ENCODE assay signal across 31 cellular contexts in the genomic region with DNA sequence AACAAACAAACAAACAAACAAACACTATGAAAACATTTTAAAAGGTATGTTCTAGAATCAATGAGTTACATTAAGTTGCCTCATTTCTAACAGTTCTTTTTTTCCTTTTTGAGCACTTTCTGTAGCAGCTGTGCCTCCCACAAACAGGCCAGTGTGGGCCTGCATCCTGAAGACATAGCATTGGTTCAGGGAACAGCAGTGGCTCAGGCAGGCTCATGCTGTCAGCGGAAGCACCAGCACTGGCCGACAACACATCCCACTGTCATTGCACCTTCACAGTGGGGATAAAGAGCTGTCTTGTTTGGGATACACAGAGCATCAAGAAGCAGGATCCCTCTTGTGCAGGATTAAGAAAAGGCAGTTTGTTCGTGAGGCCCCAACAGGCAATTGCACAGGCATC.
"Had no signal": no experiment of that assay in that cellular context is flagged by ENCODE, and none has a peak within 500 bp of the region (broad histone marks: within the 10 kb centered on the region; RNA-seq: fewer than 3 reads in every experiment).

No MANE protein-coding gene starts in this region.

- DNase-seq: activated CD4-positive, alpha-beta memory T cell treated with anti-CD3 and anti-CD28 coated beads, Interleukin-2, amount 10 ng/mL, durations not matched to agents 7 days and 5 days; activated CD4-positive, alpha-beta T cell treated with anti-CD3 and anti-CD28 coated beads for 4 hours; activated CD8-positive, alpha-beta memory T cell treated with anti-CD3 and anti-CD28 coated beads for 24 hours; activated CD8-positive, alpha-beta memory T cell treated with anti-CD3 and anti-CD28 coated beads, Interleukin-2, amount 10 ng/mL, durations not matched to agents 7 days and 5 days; activated CD8-positive, alpha-beta memory T cell treated with anti-CD3 and anti-CD28 coated beads, Interleukin-2, amount 50 U/mL, for 48 hours; activated effector memory CD4-positive, alpha-beta T cell treated with Interleukin-2 at 50 U/mL for 16 hours; activated naive CD4-positive, alpha-beta T cell treated with anti-CD3 and anti-CD28 coated beads, Interleukin-2, amount 10 ng/mL, durations not matched to agents 7 days and 5 days; activated naive CD8-positive, alpha-beta T cell treated with anti-CD3 and anti-CD28 coated beads, Interleukin-2, amount 50 U/mL, for 24 hours; activated T-cell treated with anti-CD3 and anti-CD28 coated beads, Interleukin-2, amount 50 U/mL, for 48 hours; KBM-7; MG63; NCI-H1048; NCI-H1105 treated with DMSO at 0.1 percent for 48 hours; NCI-H1436; NCI-H1694; NCI-H1930; NCI-H2081 treated with DMSO at 0.1 percent for 48 hours; NCI-H226; NCI-H446 treated with DMSO at 0.1 percent for 48 hours; NCI-H524; PC-3; Peyer's patch; RPMI8226; SHP77 treated with DMSO at 0.1 percent for 48 hours; SK-N-SH had no signal

- H3K9me3 Mint-ChIP-seq: activated CD4-positive, alpha-beta memory T cell treated with anti-CD3 and anti-CD28 coated beads, Interleukin-2, amount 10 ng/mL, durations not matched to agents 7 days and 5 days; activated naive CD4-positive, alpha-beta T cell treated with anti-CD3 and anti-CD28 coated beads, Interleukin-2, amount 10 ng/mL, durations not matched to agents 7 days and 5 days; activated naive CD8-positive, alpha-beta T cell treated with anti-CD3 and anti-CD28 coated beads, Interleukin-2, amount 50 U/mL, for 24 hours; T-helper 1 cell treated with Interleukin-12 subunit alpha and Interleukin-12 subunit beta and Interleukin-4 antibody, amounts not matched to agents 30 μg/mL and 1 μg/mL, for 36 hours; T-helper 2 cell treated with Interferon-gamma antibody and Interleukin-4, amounts not matched to agents 5 μg/mL and 100 μg/mL, for 36 hours; WTC11 had no signal

- ATAC-seq: activated CD4-positive, CD25-positive, alpha-beta regulatory T cell treated with anti-CD3 and anti-CD28 coated beads, Interleukin-2, amount 50 U/mL, for 24 hours; activated CD8-positive, alpha-beta memory T cell treated with anti-CD3 and anti-CD28 coated beads, Interleukin-2, amount 10 ng/mL, durations not matched to agents 7 days and 5 days; activated naive CD8-positive, alpha-beta T cell treated with anti-CD3 and anti-CD28 coated beads, Interleukin-2, amount 50 U/mL, for 24 hours; PC-3; WTC11 had no signal

- H3K4me1 Mint-ChIP-seq: activated CD4-positive, alpha-beta memory T cell treated with anti-CD3 and anti-CD28 coated beads, Interleukin-2, amount 10 ng/mL, durations not matched to agents 7 days and 5 days; activated CD8-positive, alpha-beta memory T cell treated with anti-CD3 and anti-CD28 coated beads, Interleukin-2, amount 10 ng/mL, durations not matched to agents 7 days and 5 days; activated naive CD4-positive, alpha-beta T cell treated with anti-CD3 and anti-CD28 coated beads, Interleukin-2, amount 10 ng/mL, durations not matched to agents 7 days and 5 days; activated naive CD8-positive, alpha-beta T cell treated with anti-CD3 and anti-CD28 coated beads, Interleukin-2, amount 50 U/mL, for 24 hours; brain; WTC11 had no signal

- H3K27me3 Mint-ChIP-seq: activated naive CD4-positive, alpha-beta T cell treated with anti-CD3 and anti-CD28 coated beads, Interleukin-2, amount 10 ng/mL, durations not matched to agents 7 days and 5 days; activated naive CD8-positive, alpha-beta T cell treated with anti-CD3 and anti-CD28 coated beads, Interleukin-2, amount 50 U/mL, for 24 hours had no signal

- H3K27ac Mint-ChIP-seq: activated CD4-positive, alpha-beta memory T cell treated with anti-CD3 and anti-CD28 coated beads, Interleukin-2, amount 10 ng/mL, durations not matched to agents 7 days and 5 days; activated CD8-positive, alpha-beta memory T cell treated with anti-CD3 and anti-CD28 coated beads, Interleukin-2, amount 10 ng/mL, durations not matched to agents 7 days and 5 days; activated naive CD4-positive, alpha-beta T cell treated with anti-CD3 and anti-CD28 coated beads, Interleukin-2, amount 10 ng/mL, durations not matched to agents 7 days and 5 days; activated naive CD8-positive, alpha-beta T cell; activated naive CD8-positive, alpha-beta T cell treated with anti-CD3 and anti-CD28 coated beads, Interleukin-2, amount 50 U/mL, for 24 hours; brain; T-helper 1 cell treated with Interleukin-12 subunit alpha and Interleukin-12 subunit beta and Interleukin-4 antibody, amounts not matched to agents 30 μg/mL and 1 μg/mL, for 36 hours; T-helper 2 cell treated with Interferon-gamma antibody and Interleukin-4, amounts not matched to agents 5 μg/mL and 100 μg/mL, for 36 hours; WTC11 had no signal

- H3K4me3 Mint-ChIP-seq: activated CD4-positive, alpha-beta memory T cell treated with anti-CD3 and anti-CD28 coated beads, Interleukin-2, amount 10 ng/mL, durations not matched to agents 7 days and 5 days; activated CD8-positive, alpha-beta memory T cell treated with anti-CD3 and anti-CD28 coated beads, Interleukin-2, amount 10 ng/mL, durations not matched to agents 7 days and 5 days; activated naive CD4-positive, alpha-beta T cell treated with anti-CD3 and anti-CD28 coated beads, Interleukin-2, amount 10 ng/mL, durations not matched to agents 7 days and 5 days; activated naive CD8-positive, alpha-beta T cell; activated naive CD8-positive, alpha-beta T cell treated with anti-CD3 and anti-CD28 coated beads, Interleukin-2, amount 50 U/mL, for 24 hours; brain; T-helper 1 cell treated with Interleukin-12 subunit alpha and Interleukin-12 subunit beta and Interleukin-4 antibody, amounts not matched to agents 30 μg/mL and 1 μg/mL, for 36 hours; T-helper 2 cell treated with Interferon-gamma antibody and Interleukin-4, amounts not matched to agents 5 μg/mL and 100 μg/mL, for 36 hours; WTC11 had no signal

- H3K36me3 Mint-ChIP-seq: activated CD8-positive, alpha-beta memory T cell treated with anti-CD3 and anti-CD28 coated beads, Interleukin-2, amount 10 ng/mL, durations not matched to agents 7 days and 5 days; activated naive CD4-positive, alpha-beta T cell treated with anti-CD3 and anti-CD28 coated beads, Interleukin-2, amount 10 ng/mL, durations not matched to agents 7 days and 5 days; activated naive CD8-positive, alpha-beta T cell; brain had no signal
